In the genomic region with DNA sequence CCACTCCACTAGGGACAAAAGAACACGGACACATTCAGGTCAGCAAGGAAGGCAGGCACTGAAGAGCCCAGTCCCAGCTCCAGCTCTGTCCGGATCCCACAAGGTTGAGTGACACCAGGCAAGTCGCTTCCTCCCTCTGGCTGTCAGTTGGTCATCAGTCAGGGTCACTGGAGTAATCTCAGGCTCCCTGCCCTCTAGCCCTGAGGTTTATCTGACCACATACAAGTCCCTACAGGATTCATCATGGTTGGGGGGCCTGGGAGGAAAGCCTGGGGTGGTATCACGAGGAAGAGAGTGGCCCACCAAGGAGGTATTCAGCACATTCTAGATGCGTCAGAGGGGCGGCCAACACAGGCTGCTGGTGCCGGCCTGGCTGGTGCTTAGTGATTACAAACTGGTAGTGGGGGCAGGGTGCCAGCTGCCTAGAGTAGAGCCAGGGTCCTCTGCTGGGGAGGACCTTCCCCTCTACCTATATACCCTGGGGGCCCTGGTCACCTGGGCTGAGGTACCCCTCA, we compare ENCODE assay signal across 14 cellular contexts.
DNase-seq lines count a peak whose midpoint lies in the region; ATAC-seq and TF ChIP-seq lines count a peak whose summit lies in the region.
"Had no signal": no experiment of that assay in that cellular context is flagged by ENCODE, and none has a peak within 500 bp of the region (broad histone marks: within the 10 kb centered on the region; RNA-seq: fewer than 3 reads in every experiment).

No MANE protein-coding gene starts in this region.

- H3K9me3 ChIP-seq in Panc1 (ENCODE audit: control insufficient read depth, insufficient read depth, low read depth, low read length): no peaks in the 10 kb centered on the region
- H3K9me3 ChIP-seq in heart left ventricle: no peaks in the 10 kb centered on the region
- H3K9me3 ChIP-seq: tibial artery had no signal

- POLR2A ChIA-PET in Panc1 (lab: Charles Lee): no interaction called here

- CTCF ChIA-PET in Panc1 (lab: Charles Lee): no interaction called here

- H3K27ac ChIP-seq in Panc1 (ENCODE audit: low read length) (no peak overlapping the region; the same call in 1 of the 2 replicates), heart left ventricle (peak overlapping the region in 10 of 12 donors; percentile 29 to 88 (median 60))
- H3K27ac ChIP-seq: tibial artery had no signal

- H3K4me1 ChIP-seq in Panc1 (ENCODE audit: control insufficient read depth, insufficient read depth, low read length): peaks cover 23% of the 10 kb centered on the region
- peaks cover 3 to 75% (median 45%) of the 10 kb centered on the region in 12 donors for H3K4me1 ChIP-seq in heart left ventricle

- peak; percentile 35; the same call in 1 of the 2 replicates for ATAC-seq in Panc1
- peak; percentile 52 to 62 (median 57) for ATAC-seq in heart left ventricle
- no peak for ATAC-seq in GM18511 (IDR thresholded peaks at IDR 0.05; ENCODE audit: unreplicated experiment)
- ATAC-seq: T-cell had no signal

- DNase-seq in NCI-H1092 (lab: John Stamatoyannopoulos, UW) (peak; percentile 72), Panc1 (ENCODE audit: low read depth, low spot score) (no peak), heart left ventricle (peak in 4 of 5 donors; percentile 59 to 75 (median 64)), superior temporal gyrus (ENCODE audit: extremely low spot score) (peak; percentile 43), MV-4-11 (lab: John Stamatoyannopoulos, UW) (no peak), DMS153 (lab: John Stamatoyannopoulos, UW) (no peak)
- DNase-seq in stimulated activated CD4-positive, alpha-beta T cell treated with anti-CD3 and anti-CD28 coated beads, Interleukin-2, amount 100 ng/mL, for 48 hours: no peak
- DNase-seq: amniotic stem cell; NCI-H226; stimulated activated CD4-positive, alpha-beta T cell treated with anti-CD3 and anti-CD28 coated beads, Interleukin-4, amount 100 ng/mL, for 24 hours; stimulated activated CD8-positive, alpha-beta memory T cell treated with anti-CD3 and anti-CD28 coated beads, Interleukin-4, amount 100 ng/mL, for 48 hours; T-cell; tibial artery had no signal

- no TSS peak for BruUV-seq in Panc1 (replicated peaks; lab: Mats Ljungman, UMichigan)

- 50 to 70% (median 60%) methylated on average over 4 to 7 of the region's 7 CpGs for WGBS in heart left ventricle, 4 donors

- H3K27me3 ChIP-seq in Panc1 (ENCODE audit: control insufficient read depth, insufficient read depth, low read length) (no peaks in the 10 kb centered on the region), heart left ventricle (no peaks in the 10 kb centered on the region)
- H3K27me3 ChIP-seq: tibial artery had no signal

- TF ChIP-seq POLR2A in heart left ventricle (IDR thresholded peaks at IDR 0.05): no peak

- intact Hi-C loops in Panc1 (cut with micrococcal nuclease; ENCODE audit: unreplicated experiment) (no loop called here), heart left ventricle (cut with DNase I) (loop anchor here in 6 of 10 donors (5.0 to 10.0 kb wide), 4 partner anchors 50 to 80 kb away; a partner anchor contains a TSS)

- H3K4me3 ChIP-seq in Panc1 (ENCODE audit: low read depth in 2 of 2, low read length in 2 of 2) (no peak overlapping the region), heart left ventricle (no peak overlapping the region)
- H3K4me3 ChIP-seq: tibial artery had no signal

- TF ChIP-seq CTCF in Panc1 (IDR thresholded peaks at IDR 0.05) (no peak), heart left ventricle (IDR thresholded peaks at IDR 0.05) (no peak)

- in situ Hi-C loops in Panc1 (cut with HindIII; ENCODE audit: low pct_unique_long_range_greater_than_20kb, low sequenced_read_pairs): no loop called here

- H3K36me3 ChIP-seq in Panc1 (ENCODE audit: control insufficient read depth, insufficient read depth, low read length) (no peaks in the 10 kb centered on the region; the same call in 1 of the 2 replicates), heart left ventricle (no peaks in the 10 kb centered on the region)
- H3K36me3 ChIP-seq: tibial artery had no signal

Comparison
In these comparisons a context has a peak if more than half of its experiments do, and no peak if none do; other contexts are left out.
1. DNase-seq: peak in NCI-H1092 (single experiment), heart left ventricle (4 of 5) and superior temporal gyrus (single experiment); none in Panc1 (single experiment), MV-4-11 (single experiment), DMS153 (single experiment) and stimulated activated CD4-positive, alpha-beta T cell treated with anti-CD3 and anti-CD28 coated beads, Interleukin-2, amount 100 ng/mL, for 48 hours (0 of 2).